In the genomic region with DNA sequence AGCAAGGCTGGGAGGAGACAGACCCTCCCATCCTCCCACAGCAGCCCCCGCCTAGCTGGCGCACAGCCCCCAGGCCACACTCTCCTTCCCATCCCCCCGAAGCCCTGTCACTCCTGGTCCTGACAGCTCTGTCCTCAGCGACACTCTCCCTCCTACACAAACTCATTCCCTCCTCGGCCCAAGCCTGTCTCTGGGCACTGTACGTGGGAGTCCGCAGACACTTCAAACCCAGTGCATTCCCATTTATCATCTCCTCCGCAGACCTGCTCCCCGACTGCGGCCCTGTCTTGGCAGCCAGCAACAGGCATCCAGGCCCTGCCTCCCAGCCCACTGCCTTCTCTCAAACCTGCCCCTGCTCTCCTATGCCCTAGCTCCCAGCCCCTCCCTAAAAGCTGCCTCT, we compare ENCODE assay signal across 2 cellular contexts.
TF ChIP-seq lines count a peak whose summit lies in the region.

No MANE protein-coding gene starts in this region.

TF ChIP-seq in HEK293, 187 proteins besides CTCF, POLR2A, EP300 and RAD21 (continued from another document):
- TF ChIP-seq, protein P1, sequence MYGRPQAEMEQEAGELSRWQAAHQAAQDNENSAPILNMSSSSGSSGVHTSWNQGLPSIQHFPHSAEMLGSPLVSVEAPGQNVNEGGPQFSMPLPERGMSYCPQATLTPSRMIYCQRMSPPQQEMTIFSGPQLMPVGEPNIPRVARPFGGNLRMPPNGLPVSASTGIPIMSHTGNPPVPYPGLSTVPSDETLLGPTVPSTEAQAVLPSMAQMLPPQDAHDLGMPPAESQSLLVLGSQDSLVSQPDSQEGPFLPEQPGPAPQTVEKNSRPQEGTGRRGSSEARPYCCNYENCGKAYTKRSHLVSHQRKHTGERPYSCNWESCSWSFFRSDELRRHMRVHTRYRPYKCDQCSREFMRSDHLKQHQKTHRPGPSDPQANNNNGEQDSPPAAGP (tag by site-specific recombination; IDR thresholded peaks at IDR 0.05): peak; percentile 22; the same call in 1 of the 2 replicates
- no peak for TF ChIP-seq ZNF548 (tag by site-specific recombination; IDR thresholded peaks at IDR 0.05)
- TF ChIP-seq ZFHX2 (tag by site-specific recombination; conservative IDR thresholded peaks at IDR 0.05): peak; percentile 99

TF ChIP-seq in WTC11, 78 proteins besides CTCF, POLR2A, EP300 and RAD21 (continued from another document):
- TF ChIP-seq, protein P2, sequence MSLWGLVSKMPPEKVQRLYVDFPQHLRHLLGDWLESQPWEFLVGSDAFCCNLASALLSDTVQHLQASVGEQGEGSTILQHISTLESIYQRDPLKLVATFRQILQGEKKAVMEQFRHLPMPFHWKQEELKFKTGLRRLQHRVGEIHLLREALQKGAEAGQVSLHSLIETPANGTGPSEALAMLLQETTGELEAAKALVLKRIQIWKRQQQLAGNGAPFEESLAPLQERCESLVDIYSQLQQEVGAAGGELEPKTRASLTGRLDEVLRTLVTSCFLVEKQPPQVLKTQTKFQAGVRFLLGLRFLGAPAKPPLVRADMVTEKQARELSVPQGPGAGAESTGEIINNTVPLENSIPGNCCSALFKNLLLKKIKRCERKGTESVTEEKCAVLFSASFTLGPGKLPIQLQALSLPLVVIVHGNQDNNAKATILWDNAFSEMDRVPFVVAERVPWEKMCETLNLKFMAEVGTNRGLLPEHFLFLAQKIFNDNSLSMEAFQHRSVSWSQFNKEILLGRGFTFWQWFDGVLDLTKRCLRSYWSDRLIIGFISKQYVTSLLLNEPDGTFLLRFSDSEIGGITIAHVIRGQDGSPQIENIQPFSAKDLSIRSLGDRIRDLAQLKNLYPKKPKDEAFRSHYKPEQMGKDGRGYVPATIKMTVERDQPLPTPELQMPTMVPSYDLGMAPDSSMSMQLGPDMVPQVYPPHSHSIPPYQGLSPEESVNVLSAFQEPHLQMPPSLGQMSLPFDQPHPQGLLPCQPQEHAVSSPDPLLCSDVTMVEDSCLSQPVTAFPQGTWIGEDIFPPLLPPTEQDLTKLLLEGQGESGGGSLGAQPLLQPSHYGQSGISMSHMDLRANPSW (CRISPR knock-in tag; conservative IDR thresholded peaks at IDR 0.05; ENCODE audit: low read depth): no peak
- no peak for TF ChIP-seq ZNF317 (CRISPR knock-in tag; IDR thresholded peaks at IDR 0.05; ENCODE audit: borderline replicate concordance, low read depth)
- TF ChIP-seq, protein P3, sequence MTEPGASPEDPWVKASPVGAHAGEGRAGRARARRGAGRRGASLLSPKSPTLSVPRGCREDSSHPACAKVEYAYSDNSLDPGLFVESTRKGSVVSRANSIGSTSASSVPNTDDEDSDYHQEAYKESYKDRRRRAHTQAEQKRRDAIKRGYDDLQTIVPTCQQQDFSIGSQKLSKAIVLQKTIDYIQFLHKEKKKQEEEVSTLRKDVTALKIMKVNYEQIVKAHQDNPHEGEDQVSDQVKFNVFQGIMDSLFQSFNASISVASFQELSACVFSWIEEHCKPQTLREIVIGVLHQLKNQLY (CRISPR knock-in tag; IDR thresholded peaks at IDR 0.05): no peak
- no peak for TF ChIP-seq ZNF121 (CRISPR knock-in tag; IDR thresholded peaks at IDR 0.05)
- TF ChIP-seq MXD4 (CRISPR knock-in tag; IDR thresholded peaks at IDR 0.05; ENCODE audit: borderline replicate concordance): no peak
- TF ChIP-seq NFATC4 (CRISPR knock-in tag; IDR thresholded peaks at IDR 0.05): no peak
- no peak for TF ChIP-seq ELF4 (CRISPR knock-in tag; IDR thresholded peaks at IDR 0.05; ENCODE audit: low read depth)
